Comparison of ENCODE assay signal across 1 cellular context in the genomic region with DNA sequence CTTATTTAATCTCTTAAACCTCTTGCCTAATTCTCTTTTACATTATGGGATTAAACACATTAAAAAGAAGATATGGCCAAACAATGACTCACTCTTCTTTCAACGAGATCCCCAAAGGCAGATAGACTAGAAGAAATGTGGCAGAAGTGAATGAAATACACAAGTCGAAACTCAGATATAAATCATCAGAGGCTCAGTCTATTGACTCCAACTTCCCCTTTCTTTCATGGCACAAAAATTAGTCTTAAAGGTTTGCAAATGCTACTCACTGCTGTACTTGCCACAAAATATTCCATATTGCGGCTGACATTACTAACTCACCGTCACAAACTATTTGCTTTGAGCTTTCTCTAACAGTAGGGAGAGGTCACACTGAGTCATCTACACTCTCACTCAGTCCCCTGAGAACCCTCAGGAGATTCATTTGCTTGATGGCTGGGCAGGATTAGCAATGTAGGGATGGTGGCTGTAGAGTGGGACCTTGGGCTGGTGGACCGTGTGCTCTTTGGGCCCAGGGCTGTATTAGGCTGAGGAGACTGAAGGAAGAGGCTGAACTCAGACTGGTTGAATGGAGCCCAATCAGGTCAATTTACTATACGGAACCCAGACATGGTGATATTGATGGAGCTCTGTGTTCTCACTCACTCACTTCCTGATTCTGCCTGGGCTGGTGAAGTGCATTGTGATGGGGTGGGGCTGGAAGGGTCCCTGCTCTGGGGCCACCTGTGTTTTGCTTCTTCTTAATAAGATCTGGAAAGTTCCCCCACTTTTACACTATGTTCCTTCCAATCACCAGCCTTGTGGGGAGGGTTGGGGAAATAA.
TF ChIP-seq lines count a peak whose summit lies in the region.

No MANE protein-coding gene starts in this region.

TF ChIP-seq in K562, 482 proteins besides CTCF, POLR2A, EP300 and RAD21 (continued from another document):
- 0 out of 2 replicates have a peak, but pooled peaks have one; percentile 7 for TF ChIP-seq TEAD4 (IDR thresholded peaks at IDR 0.05; ENCODE audit: low read length)
- TF ChIP-seq TEAD4 (CRISPR knock-in tag; IDR thresholded peaks at IDR 0.05; ENCODE audit: borderline replicate concordance), result no peak
- TF ChIP-seq SMARCE1 (IDR thresholded peaks at IDR 0.05), result peak; percentile 92; the same call in 1 of the 2 replicates
- TF ChIP-seq, protein P1, sequence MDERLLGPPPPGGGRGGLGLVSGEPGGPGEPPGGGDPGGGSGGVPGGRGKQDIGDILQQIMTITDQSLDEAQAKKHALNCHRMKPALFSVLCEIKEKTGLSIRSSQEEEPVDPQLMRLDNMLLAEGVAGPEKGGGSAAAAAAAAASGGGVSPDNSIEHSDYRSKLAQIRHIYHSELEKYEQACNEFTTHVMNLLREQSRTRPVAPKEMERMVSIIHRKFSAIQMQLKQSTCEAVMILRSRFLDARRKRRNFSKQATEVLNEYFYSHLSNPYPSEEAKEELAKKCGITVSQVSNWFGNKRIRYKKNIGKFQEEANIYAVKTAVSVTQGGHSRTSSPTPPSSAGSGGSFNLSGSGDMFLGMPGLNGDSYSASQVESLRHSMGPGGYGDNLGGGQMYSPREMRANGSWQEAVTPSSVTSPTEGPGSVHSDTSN (CRISPR knock-in tag; IDR thresholded peaks at IDR 0.05; ENCODE audit: low read depth), result no peak
- TF ChIP-seq, protein P1 (tag; conservative IDR thresholded peaks at IDR 0.05; ENCODE audit: low read depth), result peak; percentile 94
- no peak for TF ChIP-seq TRIM24 (IDR thresholded peaks at IDR 0.05)
- no peak for TF ChIP-seq ZNF785 (CRISPR knock-in tag; IDR thresholded peaks at IDR 0.05)
- TF ChIP-seq HNRNPL (IDR thresholded peaks at IDR 0.05; ENCODE audit: low read depth, low read length), result no peak
- TF ChIP-seq, protein P2, sequence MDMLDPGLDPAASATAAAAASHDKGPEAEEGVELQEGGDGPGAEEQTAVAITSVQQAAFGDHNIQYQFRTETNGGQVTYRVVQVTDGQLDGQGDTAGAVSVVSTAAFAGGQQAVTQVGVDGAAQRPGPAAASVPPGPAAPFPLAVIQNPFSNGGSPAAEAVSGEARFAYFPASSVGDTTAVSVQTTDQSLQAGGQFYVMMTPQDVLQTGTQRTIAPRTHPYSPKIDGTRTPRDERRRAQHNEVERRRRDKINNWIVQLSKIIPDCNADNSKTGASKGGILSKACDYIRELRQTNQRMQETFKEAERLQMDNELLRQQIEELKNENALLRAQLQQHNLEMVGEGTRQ (CRISPR knock-in tag; IDR thresholded peaks at IDR 0.05), result no peak
- peak; percentile 51; the same call in 1 of the 2 replicates for TF ChIP-seq HES1 (IDR thresholded peaks at IDR 0.05; ENCODE audit: low read depth)
- peak; percentile 55 for TF ChIP-seq HMBOX1 (IDR thresholded peaks at IDR 0.05)
- TF ChIP-seq JUND (IDR thresholded peaks at IDR 0.05; ENCODE audit: borderline replicate concordance, low read depth, low read length), result peak; percentile 83
- TF ChIP-seq JUND (tag; IDR thresholded peaks at IDR 0.05; ENCODE audit: borderline replicate concordance, low read depth, low read length), result peak; percentile 96
- TF ChIP-seq SMARCA4 (IDR thresholded peaks at IDR 0.05), result peak; percentile 51; the same call in 1 of the 2 replicates
- no peak for TF ChIP-seq SREBF1 (IDR thresholded peaks at IDR 0.05; ENCODE audit: borderline replicate concordance, low read depth, low read length)
- TF ChIP-seq FOS (IDR thresholded peaks at IDR 0.05; ENCODE audit: extremely low read depth, insufficient read length), result no peak
- peak; percentile 98 for TF ChIP-seq FOSL1 (tag; conservative IDR thresholded peaks at IDR 0.05)
- TF ChIP-seq, protein P3, sequence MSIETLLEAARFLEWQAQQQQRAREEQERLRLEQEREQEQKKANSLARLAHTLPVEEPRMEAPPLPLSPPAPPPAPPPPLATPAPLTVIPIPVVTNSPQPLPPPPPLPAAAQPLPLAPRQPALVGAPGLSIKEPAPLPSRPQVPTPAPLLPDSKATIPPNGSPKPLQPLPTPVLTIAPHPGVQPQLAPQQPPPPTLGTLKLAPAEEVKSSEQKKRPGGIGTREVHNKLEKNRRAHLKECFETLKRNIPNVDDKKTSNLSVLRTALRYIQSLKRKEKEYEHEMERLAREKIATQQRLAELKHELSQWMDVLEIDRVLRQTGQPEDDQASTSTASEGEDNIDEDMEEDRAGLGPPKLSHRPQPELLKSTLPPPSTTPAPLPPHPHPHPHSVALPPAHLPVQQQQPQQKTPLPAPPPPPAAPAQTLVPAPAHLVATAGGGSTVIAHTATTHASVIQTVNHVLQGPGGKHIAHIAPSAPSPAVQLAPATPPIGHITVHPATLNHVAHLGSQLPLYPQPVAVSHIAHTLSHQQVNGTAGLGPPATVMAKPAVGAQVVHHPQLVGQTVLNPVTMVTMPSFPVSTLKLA (conservative IDR thresholded peaks at IDR 0.05), result no peak
- TF ChIP-seq CC2D1A (IDR thresholded peaks at IDR 0.05), result no peak
- TF ChIP-seq SPI1 (IDR thresholded peaks at IDR 0.05; ENCODE audit: borderline replicate concordance, low read depth, low read length), result peak; percentile 38; the same call in 1 of the 2 replicates
- TF ChIP-seq JUN (IDR thresholded peaks at IDR 0.05; ENCODE audit: borderline replicate concordance, low read depth, low read length), result 0 out of 2 replicates have a peak, but pooled peaks have one; percentile 38
- no peak for TF ChIP-seq JUN (CRISPR knock-in tag; IDR thresholded peaks at IDR 0.05; ENCODE audit: borderline replicate concordance)
- TF ChIP-seq, protein P4, sequence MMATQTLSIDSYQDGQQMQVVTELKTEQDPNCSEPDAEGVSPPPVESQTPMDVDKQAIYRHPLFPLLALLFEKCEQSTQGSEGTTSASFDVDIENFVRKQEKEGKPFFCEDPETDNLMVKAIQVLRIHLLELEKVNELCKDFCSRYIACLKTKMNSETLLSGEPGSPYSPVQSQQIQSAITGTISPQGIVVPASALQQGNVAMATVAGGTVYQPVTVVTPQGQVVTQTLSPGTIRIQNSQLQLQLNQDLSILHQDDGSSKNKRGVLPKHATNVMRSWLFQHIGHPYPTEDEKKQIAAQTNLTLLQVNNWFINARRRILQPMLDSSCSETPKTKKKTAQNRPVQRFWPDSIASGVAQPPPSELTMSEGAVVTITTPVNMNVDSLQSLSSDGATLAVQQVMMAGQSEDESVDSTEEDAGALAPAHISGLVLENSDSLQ (IDR thresholded peaks at IDR 0.05), result peak; percentile 73; the same call in 1 of the 2 replicates
- peak; percentile 63 for TF ChIP-seq DPF2 (IDR thresholded peaks at IDR 0.05)
- peak; percentile 97 for TF ChIP-seq MEIS2 (IDR thresholded peaks at IDR 0.05; ENCODE audit: partially characterized antibody)
- TF ChIP-seq TAF1 (IDR thresholded peaks at IDR 0.05; ENCODE audit: control insufficient read depth, extremely low read depth, insufficient read depth, low read length, severe bottlenecking), result no peak
- peak; percentile 58; the same call in 1 of the 2 replicates for TF ChIP-seq SOX6 (IDR thresholded peaks at IDR 0.05)
- no peak for TF ChIP-seq TAF9B (IDR thresholded peaks at IDR 0.05; ENCODE audit: partially characterized antibody)
- TF ChIP-seq ZBTB40 (IDR thresholded peaks at IDR 0.05), result no peak
- TF ChIP-seq ZBTB40 (CRISPR knock-in tag; IDR thresholded peaks at IDR 0.05), result no peak
- no peak for TF ChIP-seq ZNF780A (CRISPR knock-in tag; IDR thresholded peaks at IDR 0.05)
